ENCODE assay signal across 9 cellular contexts in genomic region chr5:64769856-64770255, GRCh38. TPM values are rescaled to one million over a fixed set of nuclear protein-coding genes. Genes with fewer than 3 reads are reported as not detected.
DNase-seq lines count a peak whose midpoint lies in the region; ATAC-seq and TF ChIP-seq lines count a peak whose summit lies in the region.
"Had no signal": no experiment of that assay in that cellular context is flagged by ENCODE, and none has a peak within 500 bp of the region (broad histone marks: within the 10 kb centered on the region; RNA-seq: fewer than 3 reads in every experiment).

No MANE protein-coding gene starts in this region.

- ATAC-seq in naive B cell (ENCODE audit: low read depth in 2 of 2) (no peak), GM18519 (IDR thresholded peaks at IDR 0.05; ENCODE audit: low FRiP score, unreplicated experiment) (no peak)
- ATAC-seq: foreskin keratinocyte had no signal

- H3K36me3 Mint-ChIP-seq in chondrocyte (ENCODE audit: low read depth) (peaks cover 9% of the 10 kb centered on the region), naive B cell (peaks cover under 1 to 7% of the 10 kb centered on the region in 2 donors)

- peaks cover 38% of the 10 kb centered on the region for H3K4me1 Mint-ChIP-seq in chondrocyte (ENCODE audit: low read depth)
- H3K4me1 Mint-ChIP-seq in naive B cell, result peaks cover 44 to 65% (median 56%) of the 10 kb centered on the region in 3 donors

- H3K9me3 Mint-ChIP-seq in chondrocyte (ENCODE audit: low read depth) (no peaks in the 10 kb centered on the region), naive B cell (no peaks in the 10 kb centered on the region)

- H3K4me3 ChIP-seq in AG09309 (ENCODE audit: control insufficient read depth, low read depth, low read length), result peak overlapping the region; percentile 82; the same call in 1 of the 2 replicates
- H3K4me3 ChIP-seq in Jurkat, Clone E6-1 (ENCODE audit: low read length), result peak overlapping the region; percentile 83

- no peak for TF ChIP-seq CTCF in AG09309 (IDR thresholded peaks at IDR 0.05; ENCODE audit: control insufficient read depth, insufficient read depth, low read depth, low read length, missing control alignments)
- no peak for TF ChIP-seq CTCF in chondrocyte (IDR thresholded peaks at IDR 0.05)

- H3K4me3 Mint-ChIP-seq in chondrocyte (ENCODE audit: unreplicated experiment), result peak overlapping the region; percentile 92
- H3K4me3 Mint-ChIP-seq in naive B cell, result peak overlapping the region; percentile 95 to 100 (median 99)

- H3K27me3 Mint-ChIP-seq in chondrocyte (ENCODE audit: low read depth), result no peaks in the 10 kb centered on the region
- no peaks in the 10 kb centered on the region for H3K27me3 Mint-ChIP-seq in naive B cell

- no peak for DNase-seq in AG09309 (ENCODE audit: low read depth)
- no peak for DNase-seq in Jurkat, Clone E6-1 (ENCODE audit: low read depth, low spot score)
- no peak for DNase-seq in chondrocyte (ENCODE audit: low spot score)
- no peak for DNase-seq in naive B cell
- DNase-seq in NCI-H226, result no peak
- no peak for DNase-seq in NCI-H446 (lab: John Stamatoyannopoulos, UW)
- no peak for DNase-seq in COLO829 (ENCODE audit: low spot score)
- DNase-seq: foreskin keratinocyte had no signal

- H3K27ac Mint-ChIP-seq in chondrocyte (ENCODE audit: unreplicated experiment) (no peak overlapping the region), naive B cell (peak overlapping the region in 2 of 6 donors; percentile 98 to 99)

RNA-seq across cellular contexts. Expression of gene CWC27, which starts 1.1 kb away (rescaled TPM):
- 43.6 TPM for polyA plus RNA-seq in Jurkat, Clone E6-1 (2012; ENCODE audit: insufficient read depth, insufficient read length)
- 19.5 to 22.4 TPM (median 20.0 TPM) in 3 replicates for total RNA-seq in chondrocyte
- polyA plus RNA-seq in naive B cell (ENCODE audit: low read depth in 6 of 6), result 10 to 100 TPM; 26.5 to 43.5 (median 35.1) TPM

RNA-seq across cellular contexts. Expression of gene SREK1IP1, which starts 1.4 kb away (rescaled TPM):
- polyA plus RNA-seq in Jurkat, Clone E6-1 (2012; ENCODE audit: insufficient read depth, insufficient read length), result 34.9 TPM
- total RNA-seq in chondrocyte, result 17.2 to 21.9 TPM (median 20.8 TPM) in 3 replicates
- 10 to 100 TPM; 17.1 to 32.8 (median 26.6) TPM for polyA plus RNA-seq in naive B cell (ENCODE audit: low read depth in 6 of 6)
